Comparison of ENCODE assay signal across 1 cellular context in genomic region chr20:11891081-11891826, GRCh38.
TF ChIP-seq lines count a peak whose summit lies in the region.

No MANE protein-coding gene starts in this region.

TF ChIP-seq in HepG2, 621 proteins besides CTCF, POLR2A, EP300 and RAD21 (continued from another document and continues in another):
- TF ChIP-seq, protein P1, sequence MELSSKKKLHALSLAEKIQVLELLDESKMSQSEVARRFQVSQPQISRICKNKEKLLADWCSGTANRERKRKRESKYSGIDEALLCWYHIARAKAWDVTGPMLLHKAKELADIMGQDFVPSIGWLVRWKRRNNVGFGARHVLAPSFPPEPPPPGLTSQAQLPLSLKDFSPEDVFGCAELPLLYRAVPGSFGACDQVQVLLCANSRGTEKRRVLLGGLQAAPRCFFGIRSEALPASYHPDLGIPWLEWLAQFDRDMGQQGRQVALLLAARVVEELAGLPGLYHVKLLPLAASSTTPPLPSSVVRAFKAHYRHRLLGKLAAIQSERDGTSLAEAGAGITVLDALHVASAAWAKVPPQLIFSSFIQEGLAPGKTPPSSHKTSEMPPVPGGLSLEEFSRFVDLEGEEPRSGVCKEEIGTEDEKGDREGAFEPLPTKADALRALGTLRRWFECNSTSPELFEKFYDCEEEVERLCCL (CRISPR knock-in tag; IDR thresholded peaks at IDR 0.05; ENCODE audit: borderline replicate concordance): no peak
- TF ChIP-seq ZBTB3 (CRISPR knock-in tag; IDR thresholded peaks at IDR 0.05; ENCODE audit: borderline replicate concordance, low read depth): no peak; the same call in 1 of the 2 replicates
- no peak for TF ChIP-seq PAX8 (CRISPR knock-in tag; IDR thresholded peaks at IDR 0.05; ENCODE audit: borderline replicate concordance)
- no peak for TF ChIP-seq RORA (CRISPR knock-in tag; IDR thresholded peaks at IDR 0.05)
- peak; percentile 61 for TF ChIP-seq GABPB1 (CRISPR knock-in tag; IDR thresholded peaks at IDR 0.05)
- 0 out of 2 replicates have a peak, but pooled peaks have one; percentile 33 for TF ChIP-seq NFATC3 (CRISPR knock-in tag; IDR thresholded peaks at IDR 0.05)
- TF ChIP-seq ZNF329 (CRISPR knock-in tag; IDR thresholded peaks at IDR 0.05; ENCODE audit: low read depth): peak; percentile 72; the same call in 1 of the 2 replicates
- TF ChIP-seq CAMTA2 (CRISPR knock-in tag; IDR thresholded peaks at IDR 0.05; ENCODE audit: borderline replicate concordance): no peak
- TF ChIP-seq ZNF333 (CRISPR knock-in tag; IDR thresholded peaks at IDR 0.05; ENCODE audit: borderline replicate concordance): peak; percentile 44; the same call in 1 of the 2 replicates
- peak; percentile 56; the same call in 1 of the 2 replicates for TF ChIP-seq MEIS2 (CRISPR knock-in tag; IDR thresholded peaks at IDR 0.05)
- TF ChIP-seq, protein P2, sequence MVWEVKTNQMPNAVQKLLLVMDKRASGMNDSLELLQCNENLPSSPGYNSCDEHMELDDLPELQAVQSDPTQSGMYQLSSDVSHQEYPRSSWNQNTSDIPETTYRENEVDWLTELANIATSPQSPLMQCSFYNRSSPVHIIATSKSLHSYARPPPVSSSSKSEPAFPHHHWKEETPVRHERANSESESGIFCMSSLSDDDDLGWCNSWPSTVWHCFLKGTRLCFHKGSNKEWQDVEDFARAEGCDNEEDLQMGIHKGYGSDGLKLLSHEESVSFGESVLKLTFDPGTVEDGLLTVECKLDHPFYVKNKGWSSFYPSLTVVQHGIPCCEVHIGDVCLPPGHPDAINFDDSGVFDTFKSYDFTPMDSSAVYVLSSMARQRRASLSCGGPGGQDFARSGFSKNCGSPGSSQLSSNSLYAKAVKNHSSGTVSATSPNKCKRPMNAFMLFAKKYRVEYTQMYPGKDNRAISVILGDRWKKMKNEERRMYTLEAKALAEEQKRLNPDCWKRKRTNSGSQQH (CRISPR knock-in tag; IDR thresholded peaks at IDR 0.05; ENCODE audit: low read depth): no peak
- no peak for TF ChIP-seq ZNF350 (CRISPR knock-in tag; IDR thresholded peaks at IDR 0.05; ENCODE audit: borderline replicate concordance, low read depth)
- no peak; the same call in 1 of the 2 replicates for TF ChIP-seq ELF3 (CRISPR knock-in tag; IDR thresholded peaks at IDR 0.05)
- 0 out of 2 replicates have a peak, but pooled peaks have one; percentile 6 for TF ChIP-seq ZFYVE20 (CRISPR knock-in tag; IDR thresholded peaks at IDR 0.05; ENCODE audit: borderline replicate concordance, low read depth)
- TF ChIP-seq JDP2 (CRISPR knock-in tag; IDR thresholded peaks at IDR 0.05; ENCODE audit: borderline replicate concordance): peak; percentile 69; the same call in 1 of the 2 replicates
- peak; percentile 11 for TF ChIP-seq RFXAP (CRISPR knock-in tag; IDR thresholded peaks at IDR 0.05; ENCODE audit: borderline replicate concordance)
- no peak for TF ChIP-seq SMAD3 (CRISPR knock-in tag; IDR thresholded peaks at IDR 0.05)
- TF ChIP-seq ZNF747 (CRISPR knock-in tag; IDR thresholded peaks at IDR 0.05; ENCODE audit: borderline replicate concordance): no peak; the same call in 1 of the 2 replicates
- TF ChIP-seq RFXANK (CRISPR knock-in tag; IDR thresholded peaks at IDR 0.05): no peak
- 0 out of 2 replicates have a peak, but pooled peaks have one; percentile 10 for TF ChIP-seq ARNTL (CRISPR knock-in tag; IDR thresholded peaks at IDR 0.05)
- TF ChIP-seq FOXO1 (CRISPR knock-in tag; IDR thresholded peaks at IDR 0.05): no peak
- TF ChIP-seq MYC (CRISPR knock-in tag; IDR thresholded peaks at IDR 0.05; ENCODE audit: borderline replicate concordance): 0 out of 2 replicates have a peak, but pooled peaks have one; percentile 40
- no peak for TF ChIP-seq SATB2 (CRISPR knock-in tag; IDR thresholded peaks at IDR 0.05)
- no peak for TF ChIP-seq ZNF607 (CRISPR knock-in tag; IDR thresholded peaks at IDR 0.05; ENCODE audit: borderline replicate concordance)
- peak; percentile 7; the same call in 1 of the 2 replicates for TF ChIP-seq NR2C2 (CRISPR knock-in tag; IDR thresholded peaks at IDR 0.05; ENCODE audit: borderline replicate concordance)
- no peak for TF ChIP-seq ZNF343 (CRISPR knock-in tag; IDR thresholded peaks at IDR 0.05)
- TF ChIP-seq MAZ (IDR thresholded peaks at IDR 0.05; ENCODE audit: borderline replicate concordance, low read depth, low read length): peak; percentile 72
- TF ChIP-seq MAZ (CRISPR knock-in tag; IDR thresholded peaks at IDR 0.05; ENCODE audit: low read depth): peak; percentile 79; the same call in 1 of the 2 replicates
- no peak for TF ChIP-seq REXO4 (CRISPR knock-in tag; IDR thresholded peaks at IDR 0.05; ENCODE audit: borderline replicate concordance)
- TF ChIP-seq ZNF572 (CRISPR knock-in tag; IDR thresholded peaks at IDR 0.05): no peak
- TF ChIP-seq FUBP1 (CRISPR knock-in tag; IDR thresholded peaks at IDR 0.05; ENCODE audit: borderline replicate concordance): no peak
- TF ChIP-seq ZBTB2 (CRISPR knock-in tag; IDR thresholded peaks at IDR 0.05; ENCODE audit: low read depth): peak; percentile 69
- no peak for TF ChIP-seq SIN3B (IDR thresholded peaks at IDR 0.05; ENCODE audit: low read length)
- TF ChIP-seq KLF15 (CRISPR knock-in tag; IDR thresholded peaks at IDR 0.05; ENCODE audit: borderline replicate concordance): no peak
- TF ChIP-seq MED8 (CRISPR knock-in tag; IDR thresholded peaks at IDR 0.05; ENCODE audit: insufficient replicate concordance): no peak
- TF ChIP-seq ZNF260 (CRISPR knock-in tag; IDR thresholded peaks at IDR 0.05; ENCODE audit: borderline replicate concordance, low read depth): no peak
- TF ChIP-seq NONO (IDR thresholded peaks at IDR 0.05): no peak
- no peak; the same call in 1 of the 2 replicates for TF ChIP-seq NONO (CRISPR knock-in tag; conservative IDR thresholded peaks at IDR 0.05)
- TF ChIP-seq CENPT (CRISPR knock-in tag; IDR thresholded peaks at IDR 0.05; ENCODE audit: low read depth): no peak
- no peak for TF ChIP-seq PAWR (CRISPR knock-in tag; IDR thresholded peaks at IDR 0.05; ENCODE audit: borderline replicate concordance)
- TF ChIP-seq SOX5 (CRISPR knock-in tag; IDR thresholded peaks at IDR 0.05; ENCODE audit: borderline replicate concordance): no peak; the same call in 1 of the 2 replicates
- no peak for TF ChIP-seq ELF1 (CRISPR knock-in tag; IDR thresholded peaks at IDR 0.05)
- TF ChIP-seq ZNF766 (CRISPR knock-in tag; IDR thresholded peaks at IDR 0.05; ENCODE audit: borderline replicate concordance): no peak
- TF ChIP-seq GATAD1 (CRISPR knock-in tag; IDR thresholded peaks at IDR 0.05): no peak
- TF ChIP-seq SAFB2 (CRISPR knock-in tag; IDR thresholded peaks at IDR 0.05; ENCODE audit: borderline replicate concordance, low read depth): no peak
- TF ChIP-seq EED (CRISPR knock-in tag; IDR thresholded peaks at IDR 0.05): peak; percentile 45; the same call in 1 of the 2 replicates
- no peak for TF ChIP-seq ZNF770 (CRISPR knock-in tag; IDR thresholded peaks at IDR 0.05)
- TF ChIP-seq TOPORS (CRISPR knock-in tag; IDR thresholded peaks at IDR 0.05): no peak
- TF ChIP-seq, protein P3, sequence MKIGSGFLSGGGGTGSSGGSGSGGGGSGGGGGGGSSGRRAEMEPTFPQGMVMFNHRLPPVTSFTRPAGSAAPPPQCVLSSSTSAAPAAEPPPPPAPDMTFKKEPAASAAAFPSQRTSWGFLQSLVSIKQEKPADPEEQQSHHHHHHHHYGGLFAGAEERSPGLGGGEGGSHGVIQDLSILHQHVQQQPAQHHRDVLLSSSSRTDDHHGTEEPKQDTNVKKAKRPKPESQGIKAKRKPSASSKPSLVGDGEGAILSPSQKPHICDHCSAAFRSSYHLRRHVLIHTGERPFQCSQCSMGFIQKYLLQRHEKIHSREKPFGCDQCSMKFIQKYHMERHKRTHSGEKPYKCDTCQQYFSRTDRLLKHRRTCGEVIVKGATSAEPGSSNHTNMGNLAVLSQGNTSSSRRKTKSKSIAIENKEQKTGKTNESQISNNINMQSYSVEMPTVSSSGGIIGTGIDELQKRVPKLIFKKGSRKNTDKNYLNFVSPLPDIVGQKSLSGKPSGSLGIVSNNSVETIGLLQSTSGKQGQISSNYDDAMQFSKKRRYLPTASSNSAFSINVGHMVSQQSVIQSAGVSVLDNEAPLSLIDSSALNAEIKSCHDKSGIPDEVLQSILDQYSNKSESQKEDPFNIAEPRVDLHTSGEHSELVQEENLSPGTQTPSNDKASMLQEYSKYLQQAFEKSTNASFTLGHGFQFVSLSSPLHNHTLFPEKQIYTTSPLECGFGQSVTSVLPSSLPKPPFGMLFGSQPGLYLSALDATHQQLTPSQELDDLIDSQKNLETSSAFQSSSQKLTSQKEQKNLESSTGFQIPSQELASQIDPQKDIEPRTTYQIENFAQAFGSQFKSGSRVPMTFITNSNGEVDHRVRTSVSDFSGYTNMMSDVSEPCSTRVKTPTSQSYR (CRISPR knock-in tag; IDR thresholded peaks at IDR 0.05; ENCODE audit: borderline replicate concordance): no peak
- no peak for TF ChIP-seq SP140L (CRISPR knock-in tag; IDR thresholded peaks at IDR 0.05; ENCODE audit: borderline replicate concordance)
- no peak for TF ChIP-seq FOXM1 (CRISPR knock-in tag; IDR thresholded peaks at IDR 0.05)
- no peak for TF ChIP-seq ARID5B (CRISPR knock-in tag; IDR thresholded peaks at IDR 0.05)
- no peak; the same call in 1 of the 2 replicates for TF ChIP-seq SALL1 (CRISPR knock-in tag; IDR thresholded peaks at IDR 0.05)
- TF ChIP-seq, protein P4, sequence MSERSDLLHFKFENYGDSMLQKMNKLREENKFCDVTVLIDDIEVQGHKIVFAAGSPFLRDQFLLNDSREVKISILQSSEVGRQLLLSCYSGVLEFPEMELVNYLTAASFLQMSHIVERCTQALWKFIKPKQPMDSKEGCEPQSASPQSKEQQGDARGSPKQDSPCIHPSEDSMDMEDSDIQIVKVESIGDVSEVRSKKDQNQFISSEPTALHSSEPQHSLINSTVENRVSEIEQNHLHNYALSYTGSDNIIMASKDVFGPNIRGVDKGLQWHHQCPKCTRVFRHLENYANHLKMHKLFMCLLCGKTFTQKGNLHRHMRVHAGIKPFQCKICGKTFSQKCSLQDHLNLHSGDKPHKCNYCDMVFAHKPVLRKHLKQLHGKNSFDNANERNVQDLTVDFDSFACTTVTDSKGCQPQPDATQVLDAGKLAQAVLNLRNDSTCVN (CRISPR knock-in tag; IDR thresholded peaks at IDR 0.05; ENCODE audit: borderline replicate concordance): no peak
